Comparison of ENCODE assay signal across 31 cellular contexts in the genomic region with DNA sequence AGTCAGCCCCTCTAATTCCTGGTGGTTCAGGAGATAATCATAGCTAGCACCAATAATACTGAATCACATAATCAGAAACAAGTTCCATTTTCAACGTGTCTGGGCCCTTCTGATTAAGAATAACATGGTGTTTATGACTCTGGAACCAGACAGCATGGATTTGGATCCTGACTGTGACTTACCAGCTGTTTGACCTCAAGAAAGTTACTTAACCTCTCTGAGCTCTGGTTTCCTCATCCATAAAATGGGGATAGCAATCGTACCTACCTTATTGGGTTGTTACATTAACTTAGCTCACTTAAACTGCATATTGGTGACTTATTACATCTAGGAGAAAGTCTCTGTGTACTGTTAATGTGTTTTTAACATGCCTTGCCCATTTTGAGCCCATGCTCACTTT. TPM values are rescaled to one million over a fixed set of nuclear protein-coding genes. Genes with fewer than 3 reads are reported as not detected.
"Had no signal": no experiment of that assay in that cellular context is flagged by ENCODE, and none has a peak within 500 bp of the region (broad histone marks: within the 10 kb centered on the region; RNA-seq: fewer than 3 reads in every experiment).

No MANE protein-coding gene starts in this region.

- H3K27ac ChIP-seq: neural progenitor cell, ovary, parathyroid adenoma, psoas muscle, skin epidermis, spleen, suprapubic skin, testis, tibial artery, transverse colon, upper lobe of right lung, uterus had no signal

- H3K9ac ChIP-seq: neural progenitor cell, parathyroid adenoma had no signal

- H3K4me3 ChIP-seq: neural progenitor cell, ovary, psoas muscle, skin epidermis, smooth muscle cell, spleen, suprapubic skin, testis, tibial artery, transverse colon, upper lobe of right lung, uterus had no signal

- ATAC-seq: natural killer cell; right cardiac atrium; sciatic nerve; stimulated activated memory B cell treated with anti-CD40 and anti-IgM and Interleukin-4, amounts not matched to agents 10 μg/mL and 1 μg/mL and 100 μg/mL, for 72 hours; stimulated activated naive CD8-positive, alpha-beta T cell treated with anti-CD3 and anti-CD28 coated beads, Interleukin-15, Interleukin-2, amounts not matched to agents 100 U/mL and 50 U/mL, for 24 hours had no signal

- DNase-seq: natural killer cell; occipital lobe; ovary; posterior cingulate gyrus; psoas muscle; spleen; stimulated activated CD4-positive, alpha-beta T cell treated with anti-CD3 and anti-CD28 coated beads, Interleukin-12 subunit alpha, Interleukin-12 subunit beta, amount 100 ng/mL, for 4 hours; stimulated activated CD4-positive, alpha-beta T cell treated with anti-CD3 and anti-CD28 coated beads, Interleukin-1b, Interleukin-23, amount 100 ng/mL, for 48 hours; stimulated activated CD4-positive, alpha-beta T cell treated with anti-CD3 and anti-CD28 coated beads, Interleukin-4, amount 100 ng/mL, for 1 hour; stimulated activated CD4-positive, alpha-beta T cell treated with anti-CD3 and anti-CD28 coated beads, Interleukin-4, amount 100 ng/mL, for 4 hours; stimulated activated CD8-positive, alpha-beta memory T cell treated with anti-CD3 and anti-CD28 coated beads, Interleukin-4, amount 100 ng/mL, for 48 hours; stimulated activated naive CD4-positive, alpha-beta T cell; stimulated activated naive CD8-positive, alpha-beta T cell treated with anti-CD3 and anti-CD28 coated beads, Interleukin-15, amount 100 ng/mL, for 72 hours; stimulated activated naive CD8-positive, alpha-beta T cell treated with anti-CD3 and anti-CD28 coated beads, Interleukin-15, Interleukin-2, amounts not matched to agents 100 U/mL and 50 U/mL, for 24 hours; substantia nigra; testis; tibial artery; transverse colon; uterus had no signal

- H3K79me2 ChIP-seq: parathyroid adenoma had no signal

- H3K36me3 ChIP-seq: neural progenitor cell, ovary, spleen, suprapubic skin, tibial artery, transverse colon, upper lobe of right lung, uterus had no signal

- H3K4me2 ChIP-seq: neural progenitor cell, smooth muscle cell had no signal

- H2AFZ ChIP-seq: neural progenitor cell, parathyroid adenoma had no signal

- H3K27me3 ChIP-seq: neural progenitor cell, ovary, spleen, suprapubic skin, testis, tibial artery, transverse colon, upper lobe of right lung, uterus had no signal

- H3K9me3 ChIP-seq: ovary, psoas muscle, suprapubic skin, testis, tibial artery, transverse colon, upper lobe of right lung, uterus had no signal

- H3K4me1 ChIP-seq: neural progenitor cell, parathyroid adenoma, psoas muscle, suprapubic skin, tibial artery, transverse colon, upper lobe of right lung, uterus had no signal

RNA-seq across cellular contexts. Expression of gene TMEM40, which starts 10.7 kb away (rescaled TPM):
- total RNA-seq: occipital lobe, osteoblast, progenitor cell of endocrine pancreas, sciatic nerve, transverse colon, upper lobe of right lung, uterus had no signal
- polyA plus RNA-seq: neural cell had no signal
